In genomic region chr3:45112939-45113338, GRCh38 we compare ENCODE assay signal across 12 cellular contexts. TPM values are rescaled to one million over a fixed set of nuclear protein-coding genes. Genes with fewer than 3 reads are reported as not detected.
A peak's percentile ranks its signal among the peaks of the same experiment; 100 is the strongest.
DNase-seq lines count a peak whose midpoint lies in the region; ATAC-seq lines count a peak whose summit lies in the region.
"Had no signal": no experiment of that assay in that cellular context is flagged by ENCODE, and none has a peak within 500 bp of the region (broad histone marks: within the 10 kb centered on the region; RNA-seq: fewer than 3 reads in every experiment).

No MANE protein-coding gene starts in this region.

- ATAC-seq in GM18868 (IDR thresholded peaks at IDR 0.05; ENCODE audit: unreplicated experiment), result no peak
- no peak for ATAC-seq in activated naive CD4-positive, alpha-beta T cell treated with anti-CD3 and anti-CD28 coated beads, Interleukin-2, amount 50 U/mL, for 72 hours

- DNase-seq in GM03348 (ENCODE audit: low spot score) (peak; percentile 45), OCI-M1 (lab: John Stamatoyannopoulos, UW) (peak; percentile 44), fibroblast of peridontal ligament (ENCODE audit: extremely low read depth) (peak; percentile 72), renal cortical epithelial cell (ENCODE audit: low read depth) (peak; percentile 49)
- no peak for DNase-seq in activated naive CD4-positive, alpha-beta T cell treated with anti-CD3 and anti-CD28 coated beads, Interleukin-2, amount 50 U/mL, for 72 hours (ENCODE audit: low spot score in 2 of 2)
- no peak for DNase-seq in stimulated activated CD4-positive, alpha-beta T cell treated with anti-CD3 and anti-CD28 coated beads, Interleukin-1b, Interleukin-23, amount 100 ng/mL, for 48 hours
- DNase-seq: activated effector memory CD4-positive, alpha-beta T cell treated with anti-CD3 and anti-CD28 coated beads, Interleukin-2, amount 50 U/mL, for 16 hours; central memory CD4-positive, alpha-beta T cell; COR-L47; NCI-H2029; SW 1271 had no signal

- H3K36me3 Mint-ChIP-seq in activated naive CD4-positive, alpha-beta T cell treated with anti-CD3 and anti-CD28 coated beads, Interleukin-2, amount 50 U/mL, for 72 hours, result peaks cover 0 to 16% of the 10 kb centered on the region in 2 donors

- peak overlapping the region in 1 of 2 donors; percentile 22 for H3K27ac Mint-ChIP-seq in activated naive CD4-positive, alpha-beta T cell treated with anti-CD3 and anti-CD28 coated beads, Interleukin-2, amount 50 U/mL, for 72 hours

- H3K9me3 Mint-ChIP-seq in activated naive CD4-positive, alpha-beta T cell treated with anti-CD3 and anti-CD28 coated beads, Interleukin-2, amount 50 U/mL, for 72 hours, result no peaks in the 10 kb centered on the region

RNA-seq across cellular contexts. Expression of gene CDCP1, which starts 33.2 kb away (rescaled TPM):
- 55.7 and 58.9 TPM in 2 replicates for total RNA-seq in renal cortical epithelial cell
- total RNA-seq in activated naive CD4-positive, alpha-beta T cell treated with anti-CD3 and anti-CD28 coated beads, Interleukin-2, amount 50 U/mL, for 72 hours, result 1 to 10 TPM in 1 of 2 donors, under 1 TPM in 1; 0.41 to 1.5 TPM

Comparison
In these comparisons a context has a peak if more than half of its experiments do, and no peak if none do; other contexts are left out.
1. DNase-seq: peak in GM03348 (single experiment), OCI-M1 (single experiment), fibroblast of peridontal ligament (single experiment) and renal cortical epithelial cell (single experiment); none in activated naive CD4-positive, alpha-beta T cell treated with anti-CD3 and anti-CD28 coated beads, Interleukin-2, amount 50 U/mL, for 72 hours (0 of 2) and stimulated activated CD4-positive, alpha-beta T cell treated with anti-CD3 and anti-CD28 coated beads, Interleukin-1b, Interleukin-23, amount 100 ng/mL, for 48 hours (single experiment).
2. RNA of gene CDCP1, which starts 33.2 kb away (total RNA-seq): 55.7 to 58.9 TPM in renal cortical epithelial cell; 0.41 to 1.5 TPM in activated naive CD4-positive, alpha-beta T cell treated with anti-CD3 and anti-CD28 coated beads, Interleukin-2, amount 50 U/mL, for 72 hours; every median in the first group is over 10 times any median in the second.